1 cellular context compared by ENCODE assay signal in genomic region chr20:56343861-56344381, GRCh38.
TF ChIP-seq lines count a peak whose summit lies in the region.

No MANE protein-coding gene starts in this region.

TF ChIP-seq in GM23338, 12 proteins besides CTCF, POLR2A, EP300 and RAD21 (continued from another document):
- no peak for TF ChIP-seq ETS1 (IDR thresholded peaks at IDR 0.05)
- TF ChIP-seq ZNF462 (CRISPR knock-in tag; IDR thresholded peaks at IDR 0.05) = no peak
- no peak for TF ChIP-seq ZNF331 (CRISPR knock-in tag; IDR thresholded peaks at IDR 0.05; ENCODE audit: low read depth)
- TF ChIP-seq REST (IDR thresholded peaks at IDR 0.05; ENCODE audit: unreplicated experiment) = no peak
- TF ChIP-seq STAT1 (IDR thresholded peaks at IDR 0.05; ENCODE audit: unreplicated experiment) = no peak
- no peak for TF ChIP-seq JUNB (IDR thresholded peaks at IDR 0.05; ENCODE audit: unreplicated experiment)
